Comparison of ENCODE assay signal across 10 cellular contexts in the genomic region with DNA sequence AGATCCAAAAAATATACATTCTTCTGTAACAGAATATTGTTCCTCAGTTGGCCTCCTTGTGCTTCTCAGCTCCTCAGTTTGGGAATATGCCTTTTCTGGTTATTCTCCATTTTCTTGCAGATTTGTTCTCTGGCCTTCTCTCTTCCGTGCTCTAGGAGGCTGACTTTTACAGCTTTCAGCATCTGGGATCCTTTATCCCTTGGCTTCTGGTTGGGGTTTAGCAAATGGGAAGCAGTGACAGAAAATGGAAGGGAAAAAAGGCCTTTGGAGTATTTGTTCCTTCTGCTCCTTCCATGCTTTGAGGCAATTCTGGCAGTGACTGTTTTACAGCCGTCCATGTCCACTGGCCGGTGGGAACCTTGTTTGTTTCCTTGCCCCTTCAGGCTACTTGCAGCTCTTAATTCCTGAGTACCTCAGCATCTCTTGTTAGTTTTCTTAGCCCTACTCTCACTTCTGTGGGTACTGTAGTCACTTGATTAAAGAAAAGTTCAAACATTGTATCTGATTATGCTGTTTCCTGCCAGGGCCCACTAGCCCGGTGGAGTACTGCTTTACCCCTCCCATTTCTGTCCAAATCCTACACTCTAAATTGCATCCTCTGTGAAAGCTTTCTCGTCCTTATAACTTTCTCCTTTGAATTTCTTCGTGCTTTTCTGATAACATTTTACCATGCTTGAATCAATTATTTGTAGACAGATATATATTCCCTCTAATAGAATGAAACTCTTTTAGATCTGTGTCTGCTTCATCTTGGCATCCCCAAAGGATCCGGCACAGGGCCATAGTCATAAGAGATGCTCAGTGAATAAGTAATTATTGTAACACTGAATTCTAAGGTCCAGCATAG.
DNase-seq lines count a peak whose midpoint lies in the region; ATAC-seq and TF ChIP-seq lines count a peak whose summit lies in the region.
"Had no signal": no experiment of that assay in that cellular context is flagged by ENCODE, and none has a peak within 500 bp of the region (broad histone marks: within the 10 kb centered on the region; RNA-seq: fewer than 3 reads in every experiment).

No MANE protein-coding gene starts in this region.

- no peaks in the 10 kb centered on the region for H3K27me3 Mint-ChIP-seq in activated naive CD8-positive, alpha-beta T cell treated with anti-CD3 and anti-CD28 coated beads, Interleukin-2, amount 10 ng/mL, durations not matched to agents 7 days and 5 days
- no peaks in the 10 kb centered on the region for H3K27me3 Mint-ChIP-seq in activated naive CD8-positive, alpha-beta T cell treated with anti-CD3 and anti-CD28 coated beads for 36 hours
- H3K27me3 Mint-ChIP-seq in chondrocyte (ENCODE audit: low read depth) = no peaks in the 10 kb centered on the region
- H3K27me3 Mint-ChIP-seq: activated CD8-positive, alpha-beta memory T cell treated with anti-CD3 and anti-CD28 coated beads, Interleukin-2, amount 10 ng/mL, durations not matched to agents 7 days and 5 days had no signal

- H3K27ac ChIP-seq in vagina = peak overlapping the region; percentile 65

- peaks cover 7% of the 10 kb centered on the region for H3K36me3 Mint-ChIP-seq in activated naive CD8-positive, alpha-beta T cell treated with anti-CD3 and anti-CD28 coated beads, Interleukin-2, amount 10 ng/mL, durations not matched to agents 7 days and 5 days
- H3K36me3 Mint-ChIP-seq in activated naive CD8-positive, alpha-beta T cell treated with anti-CD3 and anti-CD28 coated beads for 36 hours = no peaks in the 10 kb centered on the region
- no peaks in the 10 kb centered on the region for H3K36me3 Mint-ChIP-seq in chondrocyte (ENCODE audit: low read depth)

- H3K27me3 ChIP-seq in vagina = no peaks in the 10 kb centered on the region

- ATAC-seq in activated naive CD8-positive, alpha-beta T cell treated with anti-CD3 and anti-CD28 coated beads, Interleukin-2, amount 10 ng/mL, durations not matched to agents 7 days and 5 days (ENCODE audit: low read depth) = peak; percentile 71
- ATAC-seq in HG03039 (IDR thresholded peaks at IDR 0.05; ENCODE audit: unreplicated experiment) (no peak), HG03354 (IDR thresholded peaks at IDR 0.05; ENCODE audit: poor library complexity, severe bottlenecking, unreplicated experiment) (no peak)
- ATAC-seq: activated CD8-positive, alpha-beta memory T cell treated with anti-CD3 and anti-CD28 coated beads, Interleukin-2, amount 10 ng/mL, durations not matched to agents 7 days and 5 days had no signal

- no peak for DNase-seq in activated naive CD8-positive, alpha-beta T cell treated with anti-CD3 and anti-CD28 coated beads, Interleukin-2, amount 10 ng/mL, durations not matched to agents 7 days and 5 days
- no peak for DNase-seq in activated naive CD8-positive, alpha-beta T cell treated with anti-CD3 and anti-CD28 coated beads for 36 hours
- DNase-seq in chondrocyte (ENCODE audit: low spot score) = no peak
- DNase-seq in midbrain (lab: John Stamatoyannopoulos, UW) = peak; percentile 33
- DNase-seq in vagina (ENCODE audit: extremely low spot score in 2 of 2) = no peak
- no peak for DNase-seq in CD1c-positive myeloid dendritic cell (ENCODE audit: extremely low spot score)
- DNase-seq: activated CD8-positive, alpha-beta memory T cell treated with anti-CD3 and anti-CD28 coated beads, Interleukin-2, amount 10 ng/mL, durations not matched to agents 7 days and 5 days; NCI-H1694 treated with DMSO at 0.1 percent for 48 hours had no signal

- peaks cover 82% of the 10 kb centered on the region for H3K4me1 ChIP-seq in vagina

- H3K27ac Mint-ChIP-seq in activated naive CD8-positive, alpha-beta T cell treated with anti-CD3 and anti-CD28 coated beads, Interleukin-2, amount 10 ng/mL, durations not matched to agents 7 days and 5 days = no peak overlapping the region
- H3K27ac Mint-ChIP-seq in activated naive CD8-positive, alpha-beta T cell treated with anti-CD3 and anti-CD28 coated beads for 36 hours = no peak overlapping the region
- peak overlapping the region; percentile 78 for H3K27ac Mint-ChIP-seq in chondrocyte (ENCODE audit: unreplicated experiment)
- H3K27ac Mint-ChIP-seq: activated CD8-positive, alpha-beta memory T cell treated with anti-CD3 and anti-CD28 coated beads, Interleukin-2, amount 10 ng/mL, durations not matched to agents 7 days and 5 days had no signal

- POLR2A ChIA-PET in activated naive CD8-positive, alpha-beta T cell treated with anti-CD3 and anti-CD28 coated beads, Interleukin-2, amount 10 ng/mL, durations not matched to agents 7 days and 5 days (lab: Charles Lee) = no interaction called here

- no peaks in the 10 kb centered on the region for H3K9me3 ChIP-seq in vagina

- H3K4me3 Mint-ChIP-seq in activated naive CD8-positive, alpha-beta T cell treated with anti-CD3 and anti-CD28 coated beads, Interleukin-2, amount 10 ng/mL, durations not matched to agents 7 days and 5 days = no peak overlapping the region
- no peak overlapping the region for H3K4me3 Mint-ChIP-seq in activated naive CD8-positive, alpha-beta T cell treated with anti-CD3 and anti-CD28 coated beads for 36 hours
- H3K4me3 Mint-ChIP-seq in chondrocyte (ENCODE audit: unreplicated experiment) = no peak overlapping the region
- H3K4me3 Mint-ChIP-seq: activated CD8-positive, alpha-beta memory T cell treated with anti-CD3 and anti-CD28 coated beads, Interleukin-2, amount 10 ng/mL, durations not matched to agents 7 days and 5 days had no signal

- no peak for TF ChIP-seq POLR2A in vagina (IDR thresholded peaks at IDR 0.05)

- H3K4me3 ChIP-seq in vagina = no peak overlapping the region

- no peaks in the 10 kb centered on the region for H3K9me3 Mint-ChIP-seq in activated naive CD8-positive, alpha-beta T cell treated with anti-CD3 and anti-CD28 coated beads, Interleukin-2, amount 10 ng/mL, durations not matched to agents 7 days and 5 days
- H3K9me3 Mint-ChIP-seq in activated naive CD8-positive, alpha-beta T cell treated with anti-CD3 and anti-CD28 coated beads for 36 hours = no peaks in the 10 kb centered on the region
- no peaks in the 10 kb centered on the region for H3K9me3 Mint-ChIP-seq in chondrocyte (ENCODE audit: low read depth)

- peaks cover 21% of the 10 kb centered on the region for H3K4me1 Mint-ChIP-seq in activated naive CD8-positive, alpha-beta T cell treated with anti-CD3 and anti-CD28 coated beads, Interleukin-2, amount 10 ng/mL, durations not matched to agents 7 days and 5 days
- peaks cover 48% of the 10 kb centered on the region for H3K4me1 Mint-ChIP-seq in activated naive CD8-positive, alpha-beta T cell treated with anti-CD3 and anti-CD28 coated beads for 36 hours
- peaks cover 93% of the 10 kb centered on the region for H3K4me1 Mint-ChIP-seq in chondrocyte (ENCODE audit: low read depth)

- no peaks in the 10 kb centered on the region for H3K36me3 ChIP-seq in vagina

- intact Hi-C loops in vagina (cut with DNase I) = no loop called here

- TF ChIP-seq CTCF in chondrocyte (IDR thresholded peaks at IDR 0.05) = no peak
- no peak for TF ChIP-seq CTCF in vagina (IDR thresholded peaks at IDR 0.05)
